In the genomic region with DNA sequence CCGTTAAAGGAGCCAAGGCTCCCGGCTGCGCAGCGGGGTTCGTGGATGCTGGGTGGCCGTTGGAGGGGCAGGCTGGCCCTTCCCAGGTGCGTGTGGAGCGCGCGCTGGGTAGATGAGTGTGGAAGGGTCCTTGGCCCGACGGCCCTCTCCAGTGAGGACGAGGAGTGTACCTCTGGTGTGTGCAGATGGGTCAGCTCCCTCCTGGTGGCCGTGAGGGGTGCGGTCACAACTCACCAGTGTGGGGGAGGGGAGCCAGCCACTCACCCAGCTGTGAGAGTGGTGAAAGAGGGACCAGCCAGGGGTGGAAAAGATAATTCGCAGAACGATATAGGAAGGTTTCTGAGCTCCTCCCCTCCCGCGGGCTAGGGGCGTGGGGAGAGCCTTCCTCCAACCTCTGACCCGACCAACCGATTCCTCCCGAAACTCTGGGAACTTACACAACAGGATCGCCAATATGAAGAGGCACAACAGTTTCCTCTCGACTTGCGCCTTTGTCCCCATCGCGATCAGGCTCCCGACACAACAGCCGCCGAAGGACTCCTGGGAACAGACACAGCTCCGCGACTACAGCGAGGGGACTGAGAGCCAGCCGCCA, we compare ENCODE assay signal across 8 cellular contexts. TPM values are rescaled to one million over a fixed set of nuclear protein-coding genes. Genes with fewer than 3 reads are reported as not detected.
DNase-seq lines count a peak whose midpoint lies in the region; ATAC-seq and TF ChIP-seq lines count a peak whose summit lies in the region.

A gene (minus strand): TSS at position 580 of the 595 bp plus-strand sequence. CDS start 79 bp downstream, at position 501.

- intact Hi-C loops in T-helper 2 cell treated with Interferon-gamma antibody and Interleukin-4, amounts not matched to agents 100 ng/mL and 5 ng/mL, for 36 hours (cut with micrococcal nuclease), result loop anchor here (1.0 to 2.0 kb wide), 2 partner anchors 18 to 24 kb away; a partner anchor contains a TSS
- intact Hi-C loops in transverse colon (cut with DNase I; ENCODE audit: low total_unique reads), result no loop called here

- no peaks in the 10 kb centered on the region for H3K36me3 Mint-ChIP-seq in T-helper 2 cell treated with Interferon-gamma antibody and Interleukin-4, amounts not matched to agents 5 μg/mL and 100 μg/mL, for 36 hours (ENCODE audit: low read depth)

- H3K9me3 ChIP-seq in mesodermal cell (ENCODE audit: control insufficient read depth, low read length), result no peaks in the 10 kb centered on the region
- H3K9me3 ChIP-seq in transverse colon, result no peaks in the 10 kb centered on the region

- H3K27ac ChIP-seq in mesodermal cell (ENCODE audit: low read depth, low read length, severe bottlenecking), result peak within 1 kb of the TSS; percentile 26
- H3K27ac ChIP-seq in transverse colon, result peak within 1 kb of the TSS; percentile 82 to 90 (median 90)

- peaks cover 24% of the 10 kb centered on the region for H3K4me1 Mint-ChIP-seq in T-helper 2 cell treated with Interferon-gamma antibody and Interleukin-4, amounts not matched to agents 5 μg/mL and 100 μg/mL, for 36 hours (ENCODE audit: low read depth)

- peak in 4 of 5 experiments; percentile 5 to 75 (median 47) for TF ChIP-seq CTCF in transverse colon (IDR thresholded peaks at IDR 0.05)

- peak; percentile 34 for ATAC-seq in GM21529 (IDR thresholded peaks at IDR 0.05; ENCODE audit: unreplicated experiment)

- no peaks in the 10 kb centered on the region for H3K27me3 Mint-ChIP-seq in T-helper 2 cell treated with Interferon-gamma antibody and Interleukin-4, amounts not matched to agents 5 μg/mL and 100 μg/mL, for 36 hours (ENCODE audit: low read depth)

- peaks cover 11% of the 10 kb centered on the region for H3K4me1 ChIP-seq in mesodermal cell (ENCODE audit: control insufficient read depth, insufficient read depth, low read length, poor library complexity, severe bottlenecking)
- peaks cover 0 to 35% (median 24%) of the 10 kb centered on the region in 4 donors for H3K4me1 ChIP-seq in transverse colon

- H3K9me3 Mint-ChIP-seq in T-helper 2 cell treated with Interferon-gamma antibody and Interleukin-4, amounts not matched to agents 5 μg/mL and 100 μg/mL, for 36 hours, result no peaks in the 10 kb centered on the region

- in situ Hi-C loops in endometrial microvascular endothelial cells (cut with HindIII; ENCODE audit: inconsistent ontology term, low pct_unique_long_range_greater_than_20kb, low sequenced_read_pairs), result no loop called here
- in situ Hi-C loops in transverse colon (cut with MboI; ENCODE audit: low pct_ligation_motif_present in 1 of 4, low pct_unique_long_range_greater_than_20kb in 1 of 4, low sequenced_read_pairs in 3 of 4), result no loop called here

- DNase-seq in T-helper 2 cell (no peak), HuH-7.5 (ENCODE audit: low spot score) (peak; percentile 71), transverse colon (peak; percentile 75)
- DNase-seq in T-helper 2 cell treated with Interferon-gamma antibody and Interleukin-4, amounts not matched to agents 5 μg/mL and 100 μg/mL, for 36 hours (ENCODE audit: low spot score), result peak; percentile 19

- H3K4me3 ChIP-seq in mesodermal cell (ENCODE audit: extremely low read depth, insufficient read depth, low read length, poor library complexity, severe bottlenecking) (peak within 1 kb of the TSS; percentile 67), transverse colon (peak within 1 kb of the TSS; percentile 50 to 69 (median 54))

- 0% methylated on average over 21 to 26 of the region's 35 CpGs for whole genome bisulfite sequencing in mesodermal cell (ENCODE audit: insufficient coverage in 2 of 2), 2 experiments
- 3% methylated on average over 35 of the region's 35 CpGs; no CpG with 5 or more reads in 1 of the 2 donors for WGBS in transverse colon (ENCODE audit: low coverage in 1 of 2), 2 donors

- H3K36me3 ChIP-seq in mesodermal cell (ENCODE audit: control insufficient read depth, insufficient read depth, low read length) (no peaks in the 10 kb centered on the region), transverse colon (no peaks in the 10 kb centered on the region)

- H3K27me3 ChIP-seq in transverse colon, result no peaks in the 10 kb centered on the region

- TF ChIP-seq EP300 in transverse colon (IDR thresholded peaks at IDR 0.05; ENCODE audit: low read depth), result no peak

- peak within 1 kb of the TSS; percentile 93 for H3K4me3 Mint-ChIP-seq in T-helper 2 cell treated with Interferon-gamma antibody and Interleukin-4, amounts not matched to agents 5 μg/mL and 100 μg/mL, for 36 hours

- TF ChIP-seq POLR2A in transverse colon (IDR thresholded peaks at IDR 0.05), result peak; percentile 89

- peak within 1 kb of the TSS; percentile 87 for H3K27ac Mint-ChIP-seq in T-helper 2 cell treated with Interferon-gamma antibody and Interleukin-4, amounts not matched to agents 5 μg/mL and 100 μg/mL, for 36 hours

RNA-seq across cellular contexts. Expression of the gene that starts here (rescaled TPM):
- total RNA-seq in T-helper 2 cell treated with Interferon-gamma antibody and Interleukin-4, amounts not matched to agents 100 ng/mL and 5 ng/mL, for 36 hours, result 11.1 and 16.8 TPM in 2 replicates
- total RNA-seq in endometrial microvascular endothelial cells (ENCODE audit: inconsistent ontology term), result 84.0 TPM
- polyA plus RNA-seq in mesodermal cell (2013, experiment 1 of 2), result 118 TPM
- 90.7 TPM for polyA plus RNA-seq in mesodermal cell (2013, experiment 2 of 2)
- 100 to 1,000 TPM in 2 of 4 donors, 10 to 100 TPM in 2; 91.7 to 126 (median 105) TPM for total RNA-seq in transverse colon

Comparison
In these comparisons a context has a peak if more than half of its experiments do, and no peak if none do; other contexts are left out.
1. DNase-seq: peak in HuH-7.5 (single experiment), T-helper 2 cell treated with Interferon-gamma antibody and Interleukin-4, amounts not matched to agents 5 μg/mL and 100 μg/mL, for 36 hours (single experiment) and transverse colon (single experiment); none in T-helper 2 cell (0 of 5).